In the genomic region with DNA sequence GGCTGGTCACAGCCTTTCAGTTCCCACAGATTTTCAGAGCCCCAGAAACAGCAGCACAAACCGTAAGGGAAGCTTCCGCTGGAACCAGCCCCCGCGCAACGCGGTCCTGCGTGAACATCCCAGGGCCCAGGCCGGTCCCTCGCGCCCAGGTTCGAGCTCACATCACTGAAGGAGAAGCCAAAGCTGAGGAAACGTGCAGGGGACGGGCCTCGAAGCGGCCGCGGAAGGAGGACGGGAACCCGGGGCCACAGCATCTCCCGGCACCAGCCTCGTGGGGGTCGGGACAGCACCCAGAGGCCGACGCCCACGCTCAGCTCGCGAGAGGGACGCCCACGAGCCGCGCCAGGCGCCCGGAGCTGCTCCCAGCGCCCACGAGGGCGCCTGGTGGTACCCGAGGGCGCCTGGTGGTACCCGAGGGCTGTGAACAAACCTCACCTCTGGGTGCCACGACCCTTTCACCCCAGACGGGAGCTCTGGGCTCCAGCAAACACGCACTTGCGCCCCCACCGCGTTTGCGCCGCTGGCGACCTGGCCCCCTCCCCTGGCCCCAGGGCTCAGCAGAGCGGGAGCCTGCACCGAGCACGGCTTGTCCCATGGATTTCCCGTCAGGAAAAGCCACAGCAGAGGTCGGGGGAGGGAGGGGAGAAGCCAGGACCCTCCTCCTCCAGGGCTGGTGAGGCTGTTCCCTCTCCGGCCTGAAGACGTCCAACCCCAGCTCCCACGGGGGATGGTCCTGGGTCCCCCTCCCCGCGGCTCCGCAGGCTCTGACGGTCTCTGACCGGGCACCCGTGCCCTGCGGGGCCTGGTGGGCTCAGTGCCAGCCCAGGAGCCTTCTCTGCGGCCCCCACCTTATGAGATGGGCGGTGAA, we compare ENCODE assay signal across 15 cellular contexts. TPM values are rescaled to one million over a fixed set of nuclear protein-coding genes. Genes with fewer than 3 reads are reported as not detected.
DNase-seq lines count a peak whose midpoint lies in the region; ATAC-seq and TF ChIP-seq lines count a peak whose summit lies in the region.
"Had no signal": no experiment of that assay in that cellular context is flagged by ENCODE, and none has a peak within 500 bp of the region (broad histone marks: within the 10 kb centered on the region; RNA-seq: fewer than 3 reads in every experiment).

No MANE protein-coding gene starts in this region.

- peak; percentile 10 for DNase-seq in NK-92 treated with Interleukin-12 subunit alpha and Interleukin-12 subunit beta, amount 100 ng/mL, for 24 hours (lab: John Stamatoyannopoulos, UW)
- no peak for DNase-seq in NK-92 (lab: John Stamatoyannopoulos, UW; ENCODE audit: unreplicated experiment)
- DNase-seq in left ventricle myocardium inferior: no peak
- no peak for DNase-seq in neural progenitor cell (ENCODE audit: low spot score)
- DNase-seq in upper lobe of left lung: peak in 1 of 2 donors; percentile 85
- no peak for DNase-seq in activated naive CD8-positive, alpha-beta T cell treated with anti-CD3 and anti-CD28 coated beads for 36 hours
- no peak for DNase-seq in NCI-H345 treated with DMSO at 0.1 percent for 48 hours (lab: John Stamatoyannopoulos, UW; ENCODE audit: unreplicated experiment)
- DNase-seq: activated naive CD4-positive, alpha-beta T cell treated with anti-CD3 and anti-CD28 coated beads, Interleukin-2, amount 10 ng/mL, durations not matched to agents 7 days and 5 days; DMS79 had no signal

- H3K36me3 Mint-ChIP-seq in neural progenitor cell: no peaks in the 10 kb centered on the region
- no peaks in the 10 kb centered on the region for H3K36me3 Mint-ChIP-seq in activated naive CD8-positive, alpha-beta T cell treated with anti-CD3 and anti-CD28 coated beads for 36 hours
- H3K36me3 Mint-ChIP-seq: activated naive CD4-positive, alpha-beta T cell treated with anti-CD3 and anti-CD28 coated beads, Interleukin-2, amount 10 ng/mL, durations not matched to agents 7 days and 5 days had no signal

- H3F3A ChIP-seq in neural progenitor cell (ENCODE audit: low read depth): peaks cover 10% of the 10 kb centered on the region

- no peaks in the 10 kb centered on the region for H4K20me1 ChIP-seq in neural progenitor cell (ENCODE audit: low read depth)

- WGBS in upper lobe of left lung, 2 donors: 49 to 53% methylated on average over 27 to 47 of the region's 65 CpGs

- peak overlapping the region; percentile 31 for H3K4me2 ChIP-seq in neural progenitor cell

- H2AFZ ChIP-seq in neural progenitor cell (replicated peaks): no peak overlapping the region
- H2AFZ ChIP-seq: hepatocyte had no signal

- TF ChIP-seq POLR2A in upper lobe of left lung (IDR thresholded peaks at IDR 0.05): no peak

- H3K4me3 ChIP-seq in left ventricle myocardium inferior (peak overlapping the region; percentile 66), neural progenitor cell (no peak overlapping the region), upper lobe of left lung (peak overlapping the region; percentile 37 to 56 (median 44))
- H3K4me3 ChIP-seq: hepatocyte had no signal

- peaks cover 57% of the 10 kb centered on the region for H3K4me1 Mint-ChIP-seq in neural progenitor cell
- H3K4me1 Mint-ChIP-seq in activated naive CD8-positive, alpha-beta T cell treated with anti-CD3 and anti-CD28 coated beads for 36 hours: peaks cover 23% of the 10 kb centered on the region

- intact Hi-C loops in left ventricle myocardium inferior (cut with micrococcal nuclease): no loop called here

- H3K27ac Mint-ChIP-seq in neural progenitor cell: peak overlapping the region; percentile 95
- H3K27ac Mint-ChIP-seq in activated naive CD8-positive, alpha-beta T cell treated with anti-CD3 and anti-CD28 coated beads for 36 hours: no peak overlapping the region
- H3K27ac Mint-ChIP-seq: activated naive CD4-positive, alpha-beta T cell treated with anti-CD3 and anti-CD28 coated beads, Interleukin-2, amount 10 ng/mL, durations not matched to agents 7 days and 5 days had no signal

- H3K79me2 ChIP-seq in neural progenitor cell (ENCODE audit: low read depth): no peaks in the 10 kb centered on the region
- H3K79me2 ChIP-seq: hepatocyte had no signal

- H3K4me3 Mint-ChIP-seq in neural progenitor cell: peak overlapping the region; percentile 46
- no peak overlapping the region for H3K4me3 Mint-ChIP-seq in activated naive CD8-positive, alpha-beta T cell treated with anti-CD3 and anti-CD28 coated beads for 36 hours
- H3K4me3 Mint-ChIP-seq: activated naive CD4-positive, alpha-beta T cell treated with anti-CD3 and anti-CD28 coated beads, Interleukin-2, amount 10 ng/mL, durations not matched to agents 7 days and 5 days had no signal

- no peak overlapping the region for H3K9ac ChIP-seq in neural progenitor cell

- peak in 1 of 4 donors; percentile 48 for TF ChIP-seq EP300 in upper lobe of left lung (IDR thresholded peaks at IDR 0.05)

- peaks cover 20% of the 10 kb centered on the region for H3K27me3 Mint-ChIP-seq in neural progenitor cell (ENCODE audit: insufficient read depth, low read depth)
- peaks cover 83% of the 10 kb centered on the region for H3K27me3 Mint-ChIP-seq in activated naive CD8-positive, alpha-beta T cell treated with anti-CD3 and anti-CD28 coated beads for 36 hours

- peak overlapping the region; percentile 86 for H3K27ac ChIP-seq in left ventricle myocardium inferior (replicated peaks)
- H3K27ac ChIP-seq in neural progenitor cell: no peak overlapping the region
- H3K27ac ChIP-seq in upper lobe of left lung: peak overlapping the region; percentile 75 to 90 (median 86)
- H3K27ac ChIP-seq: 22Rv1, C4-2B, hepatocyte had no signal

- H3K4me1 ChIP-seq in left ventricle myocardium inferior: peaks cover 44% of the 10 kb centered on the region
- H3K4me1 ChIP-seq in neural progenitor cell: peaks cover 12% of the 10 kb centered on the region
- H3K4me1 ChIP-seq in upper lobe of left lung: peaks cover 12 to 40% (median 16%) of the 10 kb centered on the region in 4 donors

- H3K36me3 ChIP-seq in left ventricle myocardium inferior: no peaks in the 10 kb centered on the region
- H3K36me3 ChIP-seq in neural progenitor cell: no peaks in the 10 kb centered on the region
- H3K36me3 ChIP-seq in upper lobe of left lung: no peaks in the 10 kb centered on the region
- H3K36me3 ChIP-seq: WERI-Rb-1 had no signal

- ATAC-seq in upper lobe of left lung (ENCODE audit: low FRiP score in 2 of 2) (no peak), GM18861 (IDR thresholded peaks at IDR 0.05; ENCODE audit: unreplicated experiment) (no peak)

- no peak for TF ChIP-seq CTCF in left ventricle myocardium inferior (IDR thresholded peaks at IDR 0.05; ENCODE audit: borderline replicate concordance)
- no peak for TF ChIP-seq CTCF in neural progenitor cell (IDR thresholded peaks at IDR 0.05)
- no peak for TF ChIP-seq CTCF in upper lobe of left lung (IDR thresholded peaks at IDR 0.05)

- H3K9me3 ChIP-seq in left ventricle myocardium inferior (replicated peaks) (no peaks in the 10 kb centered on the region), neural progenitor cell (ENCODE audit: low read depth) (no peaks in the 10 kb centered on the region), upper lobe of left lung (no peaks in the 10 kb centered on the region)

- H3K9me3 Mint-ChIP-seq in neural progenitor cell: peaks cover 2% of the 10 kb centered on the region
- no peaks in the 10 kb centered on the region for H3K9me3 Mint-ChIP-seq in activated naive CD8-positive, alpha-beta T cell treated with anti-CD3 and anti-CD28 coated beads for 36 hours
- H3K9me3 Mint-ChIP-seq: activated naive CD4-positive, alpha-beta T cell treated with anti-CD3 and anti-CD28 coated beads, Interleukin-2, amount 10 ng/mL, durations not matched to agents 7 days and 5 days had no signal

- H3K27me3 ChIP-seq in left ventricle myocardium inferior (ENCODE audit: low read depth): peaks cover 87% of the 10 kb centered on the region
- peaks cover 99% of the 10 kb centered on the region for H3K27me3 ChIP-seq in neural progenitor cell
- H3K27me3 ChIP-seq in upper lobe of left lung: peaks cover 0 to 17% (median 5%) of the 10 kb centered on the region in 4 donors

RNA-seq across cellular contexts. Expression of gene LRCOL1, which starts 6.9 kb away (rescaled TPM):
- not detected for total RNA-seq in left ventricle myocardium inferior
- total RNA-seq in neural progenitor cell (ENCODE audit: low replicate concordance): 0.34 TPM in 1 of 2 replicates, not detected in the other
- total RNA-seq in upper lobe of left lung: 1 to 10 TPM in 1 of 6 donors, under 1 TPM in 1, not detected in 4; 0.92 to 3.7 TPM
- total RNA-seq in activated naive CD8-positive, alpha-beta T cell treated with anti-CD3 and anti-CD28 coated beads for 36 hours: not detected
- total RNA-seq: hepatocyte, osteocyte had no signal

RNA-seq across cellular contexts. Expression of gene P2RX2, which starts 15.1 kb away (rescaled TPM):
- total RNA-seq in left ventricle myocardium inferior: not detected
- total RNA-seq in neural progenitor cell (ENCODE audit: low replicate concordance): 0.15 TPM in 1 of 2 replicates, not detected in the other
- 1 to 10 TPM in 2 of 6 donors, under 1 TPM in 2, not detected in 2; 0.27 to 4.4 (median 1.00) TPM for total RNA-seq in upper lobe of left lung
- total RNA-seq in activated naive CD8-positive, alpha-beta T cell treated with anti-CD3 and anti-CD28 coated beads for 36 hours: not detected
- total RNA-seq: hepatocyte, osteocyte had no signal
